9 cellular contexts compared by ENCODE assay signal in the genomic region with DNA sequence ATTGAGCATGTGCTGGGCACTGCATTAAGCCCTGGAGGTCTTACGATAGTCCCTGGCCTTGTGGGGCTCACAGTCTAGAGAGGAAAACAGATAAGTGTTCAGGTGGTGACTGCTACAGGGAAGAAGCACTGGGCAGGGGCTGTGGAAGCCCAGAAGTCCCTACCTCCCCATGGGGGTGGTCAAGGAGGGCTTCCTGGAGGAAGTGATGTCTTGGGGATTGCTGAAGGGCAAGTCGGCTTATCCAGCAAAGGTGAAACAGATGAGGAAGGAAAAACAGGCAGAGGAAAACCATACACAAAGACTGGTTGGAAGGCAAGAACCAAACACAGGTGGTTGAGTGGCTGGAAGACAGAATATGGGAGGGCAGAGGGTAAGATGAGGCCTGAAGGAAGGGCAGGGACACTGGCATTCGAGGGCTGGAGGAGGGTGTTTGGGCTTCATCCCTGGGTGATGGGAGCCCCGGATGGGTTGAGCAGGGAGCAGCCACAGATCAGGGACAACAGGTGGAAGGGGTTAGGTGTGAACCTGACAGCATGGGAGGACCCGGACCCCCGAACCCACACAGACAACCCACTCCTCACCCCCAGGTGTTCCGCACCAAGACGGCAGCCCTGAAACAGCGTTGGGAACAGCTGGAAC. TPM values are rescaled to one million over a fixed set of nuclear protein-coding genes. Genes with fewer than 3 reads are reported as not detected.
DNase-seq lines count a peak whose midpoint lies in the region; ATAC-seq and TF ChIP-seq lines count a peak whose summit lies in the region.
"Had no signal": no experiment of that assay in that cellular context is flagged by ENCODE, and none has a peak within 500 bp of the region (broad histone marks: within the 10 kb centered on the region; RNA-seq: fewer than 3 reads in every experiment).

No MANE protein-coding gene starts in this region.

- no peaks in the 10 kb centered on the region for H3K27me3 ChIP-seq in thoracic aorta (replicated peaks; ENCODE audit: insufficient read depth)

- TF ChIP-seq CTCF in activated CD8-positive, alpha-beta T cell treated with anti-CD3 and anti-CD28 coated beads for 36 hours (IDR thresholded peaks at IDR 0.05) = no peak
- TF ChIP-seq CTCF in thoracic aorta (IDR thresholded peaks at IDR 0.05) = no peak

- H3K36me3 ChIP-seq in thoracic aorta = no peaks in the 10 kb centered on the region

- POLR2A ChIA-PET in activated CD8-positive, alpha-beta T cell treated with anti-CD3 and anti-CD28 coated beads for 36 hours (lab: Charles Lee) = interaction anchor here (1.1 to 2.4 kb wide), 3 partner anchors 10 to 85 kb away, joined by 4 to 12 read pairs (median 5); a partner anchor contains a TSS

- H3K9me3 Mint-ChIP-seq in activated CD8-positive, alpha-beta T cell treated with anti-CD3 and anti-CD28 coated beads for 36 hours = peaks cover 3% of the 10 kb centered on the region
- peaks cover 0 to 2% (median 0%) of the 10 kb centered on the region in 6 donors for H3K9me3 Mint-ChIP-seq in immature natural killer cell

- H3K4me3 ChIP-seq in thoracic aorta = peak overlapping the region; percentile 72

- CTCF ChIA-PET in activated CD8-positive, alpha-beta T cell treated with anti-CD3 and anti-CD28 coated beads for 36 hours (lab: Charles Lee) = interaction anchor here (0.8 to 8.7 kb wide), 23 partner anchors 10 to 165 kb away, joined by 3 to 65 read pairs (median 5); a partner anchor contains a TSS

- H3K27ac ChIP-seq in thoracic aorta = no peak overlapping the region
- no peak overlapping the region for H3K27ac ChIP-seq in caudate nucleus (ENCODE audit: low read depth, low read length)

- H3K36me3 Mint-ChIP-seq in activated CD8-positive, alpha-beta T cell treated with anti-CD3 and anti-CD28 coated beads for 36 hours (ENCODE audit: low read depth) = no peaks in the 10 kb centered on the region
- H3K36me3 Mint-ChIP-seq in immature natural killer cell = peaks cover 5 to 9% (median 8%) of the 10 kb centered on the region in 3 donors

- no peaks in the 10 kb centered on the region for H3K9me3 ChIP-seq in thoracic aorta

- peaks cover 21% of the 10 kb centered on the region for H3K27me3 Mint-ChIP-seq in activated CD8-positive, alpha-beta T cell treated with anti-CD3 and anti-CD28 coated beads for 36 hours
- H3K27me3 Mint-ChIP-seq in immature natural killer cell (ENCODE audit: low read depth in 3 of 3) = peaks cover 8 to 22% (median 11%) of the 10 kb centered on the region in 3 donors

- DNase-seq in Right ventricle myocardium inferior (ENCODE audit: missing footprints) (peak; percentile 57), Right ventricle myocardium superior (no peak), immature natural killer cell (no peak), thoracic aorta (ENCODE audit: low spot score) (no peak), caudate nucleus (lab: John Stamatoyannopoulos, UW) (no peak), NCI-H2029 (lab: John Stamatoyannopoulos, UW) (no peak)
- DNase-seq in activated CD8-positive, alpha-beta T cell treated with anti-CD3 and anti-CD28 coated beads for 36 hours = no peak

- peaks cover 24% of the 10 kb centered on the region for H3K4me1 Mint-ChIP-seq in activated CD8-positive, alpha-beta T cell treated with anti-CD3 and anti-CD28 coated beads for 36 hours (ENCODE audit: low read depth)
- H3K4me1 Mint-ChIP-seq in immature natural killer cell = peaks cover 21 to 34% of the 10 kb centered on the region in 2 donors

- ATAC-seq in Right ventricle myocardium inferior (no peak), Right ventricle myocardium superior (ENCODE audit: poor library complexity) (no peak), thoracic aorta (ENCODE audit: insufficient number of reproducible peaks, low FRiP score, low read depth) (no peak), GM21381 (IDR thresholded peaks at IDR 0.05; ENCODE audit: unreplicated experiment) (no peak)
- no peak for ATAC-seq in activated CD8-positive, alpha-beta T cell treated with anti-CD3 and anti-CD28 coated beads for 36 hours

- H3K4me1 ChIP-seq in thoracic aorta (ENCODE audit: control insufficient read depth in 1 of 2, low read depth in 2 of 2) = peaks cover 9 to 28% of the 10 kb centered on the region in 2 donors

- intact Hi-C loops in Right ventricle myocardium inferior (cut with DNase I) = loop anchor here (2.0 kb wide), 1 partner anchor 104 kb away; no protein-coding TSS in a partner anchor
- intact Hi-C loops in Right ventricle myocardium superior (cut with DNase I) = loop anchor here (5.0 kb wide), 1 partner anchor 105 kb away; no protein-coding TSS in a partner anchor
- intact Hi-C loops in activated CD8-positive, alpha-beta T cell treated with anti-CD3 and anti-CD28 coated beads for 36 hours (cut with micrococcal nuclease) = loop anchor here (5.0 kb wide), 1 partner anchor 105 kb away; no protein-coding TSS in a partner anchor

- peak overlapping the region; percentile 72 for H3K4me3 Mint-ChIP-seq in activated CD8-positive, alpha-beta T cell treated with anti-CD3 and anti-CD28 coated beads for 36 hours
- peak overlapping the region; percentile 62 to 79 (median 77) for H3K4me3 Mint-ChIP-seq in immature natural killer cell

- no peak overlapping the region for H3K27ac Mint-ChIP-seq in activated CD8-positive, alpha-beta T cell treated with anti-CD3 and anti-CD28 coated beads for 36 hours
- H3K27ac Mint-ChIP-seq in immature natural killer cell = peak overlapping the region in 1 of 6 donors; percentile 59

RNA-seq across cellular contexts. Expression of a gene that starts 2.8 kb away (rescaled TPM):
- not detected for total RNA-seq in Right ventricle myocardium inferior
- total RNA-seq in Right ventricle myocardium superior = not detected
- 1 to 10 TPM; 1.7 to 1.9 TPM for total RNA-seq in activated CD8-positive, alpha-beta T cell treated with anti-CD3 and anti-CD28 coated beads for 36 hours
- not detected for polyA plus RNA-seq in immature natural killer cell
- not detected for total RNA-seq in thoracic aorta
- total RNA-seq: bronchial epithelial cell had no signal

RNA-seq across cellular contexts. Expression of a gene that starts 16.8 kb away (rescaled TPM):
- total RNA-seq in Right ventricle myocardium inferior (not detected), Right ventricle myocardium superior (not detected), thoracic aorta (1 to 10 TPM in 1 of 2 donors, not detected in 1; 2.0 TPM)
- 10 to 100 TPM in 1 of 2 experiments, 1 to 10 TPM in 1; 9.8 to 12.4 TPM for total RNA-seq in activated CD8-positive, alpha-beta T cell treated with anti-CD3 and anti-CD28 coated beads for 36 hours
- polyA plus RNA-seq in immature natural killer cell = not detected

RNA-seq across cellular contexts. Expression of a gene that starts 33.0 kb away (rescaled TPM):
- total RNA-seq in Right ventricle myocardium inferior (38.5 TPM), Right ventricle myocardium superior (33.6 TPM), thoracic aorta (10 to 100 TPM; 27.3 to 84.2 TPM)
- total RNA-seq in activated CD8-positive, alpha-beta T cell treated with anti-CD3 and anti-CD28 coated beads for 36 hours = 100 to 1,000 TPM; 112 to 133 TPM
- polyA plus RNA-seq in immature natural killer cell = 10 to 100 TPM in 2 of 3 donors, 1 to 10 TPM in 1; 7.8 to 34.2 (median 11.0) TPM

RNA-seq across cellular contexts. Expression of a gene that starts 33.2 kb away (rescaled TPM):
- total RNA-seq in Right ventricle myocardium inferior (18.1 TPM), Right ventricle myocardium superior (16.3 TPM), thoracic aorta (10 to 100 TPM; 12.2 to 26.9 TPM)
- total RNA-seq in activated CD8-positive, alpha-beta T cell treated with anti-CD3 and anti-CD28 coated beads for 36 hours = 10 to 100 TPM; 18.5 to 19.1 TPM
- 10 to 100 TPM; 31.3 to 36.6 (median 33.1) TPM for polyA plus RNA-seq in immature natural killer cell
